1 cellular context compared by ENCODE assay signal in the genomic region with DNA sequence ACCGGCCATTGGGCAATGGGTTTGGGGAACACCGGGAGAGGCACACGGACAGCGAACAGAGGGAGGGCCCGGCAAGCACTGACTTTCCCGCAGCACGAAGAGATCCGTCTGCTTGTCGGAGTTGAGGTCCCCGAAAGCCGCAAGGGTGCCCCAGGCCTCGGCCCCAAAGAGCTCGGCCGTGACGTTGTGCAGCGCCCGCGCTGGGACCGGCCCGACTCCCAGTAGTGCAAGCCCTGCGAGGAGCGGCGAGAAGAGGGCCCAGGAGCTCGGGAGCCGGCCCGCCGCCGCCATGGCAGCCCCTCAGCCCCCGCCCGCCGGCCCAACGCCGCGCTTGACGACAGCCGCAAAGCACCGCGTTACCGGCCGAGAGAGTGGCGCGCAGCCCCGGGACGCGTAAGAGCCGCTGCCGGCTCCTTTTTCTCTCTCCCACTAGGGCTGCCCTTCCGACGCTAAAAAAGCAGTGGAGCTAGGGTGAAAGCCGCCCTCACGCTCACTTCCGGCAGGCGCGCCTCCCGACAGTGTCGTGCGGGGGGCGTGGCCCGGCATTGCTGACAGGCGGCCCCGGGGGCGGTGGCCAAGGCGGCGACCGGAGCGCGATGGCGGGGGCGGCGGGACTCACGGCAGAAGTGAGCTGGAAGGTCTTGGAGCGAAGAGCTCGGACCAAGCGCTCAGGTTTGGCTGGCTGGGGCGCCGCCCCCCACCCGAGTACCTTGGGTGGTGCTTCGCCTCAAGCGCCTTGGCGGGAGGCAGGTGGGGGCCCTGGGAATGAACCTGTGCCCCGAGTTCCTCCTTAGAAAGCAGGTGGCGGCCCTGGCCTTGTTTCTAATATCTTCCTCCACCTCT.
TF ChIP-seq lines count a peak whose summit lies in the region.

Gene ITFG1 (minus strand): TSS at position 309 of the 843 bp plus-strand sequence. CDS start 18 bp downstream, at position 291.
Gene PHKB (plus strand): TSS at position 577 of the 843 bp plus-strand sequence. CDS start 20 bp downstream, at position 597.

TF ChIP-seq in HepG2, 621 proteins besides CTCF, POLR2A, EP300 and RAD21 (continued from another document and continues in another):
- TF ChIP-seq, protein P1, sequence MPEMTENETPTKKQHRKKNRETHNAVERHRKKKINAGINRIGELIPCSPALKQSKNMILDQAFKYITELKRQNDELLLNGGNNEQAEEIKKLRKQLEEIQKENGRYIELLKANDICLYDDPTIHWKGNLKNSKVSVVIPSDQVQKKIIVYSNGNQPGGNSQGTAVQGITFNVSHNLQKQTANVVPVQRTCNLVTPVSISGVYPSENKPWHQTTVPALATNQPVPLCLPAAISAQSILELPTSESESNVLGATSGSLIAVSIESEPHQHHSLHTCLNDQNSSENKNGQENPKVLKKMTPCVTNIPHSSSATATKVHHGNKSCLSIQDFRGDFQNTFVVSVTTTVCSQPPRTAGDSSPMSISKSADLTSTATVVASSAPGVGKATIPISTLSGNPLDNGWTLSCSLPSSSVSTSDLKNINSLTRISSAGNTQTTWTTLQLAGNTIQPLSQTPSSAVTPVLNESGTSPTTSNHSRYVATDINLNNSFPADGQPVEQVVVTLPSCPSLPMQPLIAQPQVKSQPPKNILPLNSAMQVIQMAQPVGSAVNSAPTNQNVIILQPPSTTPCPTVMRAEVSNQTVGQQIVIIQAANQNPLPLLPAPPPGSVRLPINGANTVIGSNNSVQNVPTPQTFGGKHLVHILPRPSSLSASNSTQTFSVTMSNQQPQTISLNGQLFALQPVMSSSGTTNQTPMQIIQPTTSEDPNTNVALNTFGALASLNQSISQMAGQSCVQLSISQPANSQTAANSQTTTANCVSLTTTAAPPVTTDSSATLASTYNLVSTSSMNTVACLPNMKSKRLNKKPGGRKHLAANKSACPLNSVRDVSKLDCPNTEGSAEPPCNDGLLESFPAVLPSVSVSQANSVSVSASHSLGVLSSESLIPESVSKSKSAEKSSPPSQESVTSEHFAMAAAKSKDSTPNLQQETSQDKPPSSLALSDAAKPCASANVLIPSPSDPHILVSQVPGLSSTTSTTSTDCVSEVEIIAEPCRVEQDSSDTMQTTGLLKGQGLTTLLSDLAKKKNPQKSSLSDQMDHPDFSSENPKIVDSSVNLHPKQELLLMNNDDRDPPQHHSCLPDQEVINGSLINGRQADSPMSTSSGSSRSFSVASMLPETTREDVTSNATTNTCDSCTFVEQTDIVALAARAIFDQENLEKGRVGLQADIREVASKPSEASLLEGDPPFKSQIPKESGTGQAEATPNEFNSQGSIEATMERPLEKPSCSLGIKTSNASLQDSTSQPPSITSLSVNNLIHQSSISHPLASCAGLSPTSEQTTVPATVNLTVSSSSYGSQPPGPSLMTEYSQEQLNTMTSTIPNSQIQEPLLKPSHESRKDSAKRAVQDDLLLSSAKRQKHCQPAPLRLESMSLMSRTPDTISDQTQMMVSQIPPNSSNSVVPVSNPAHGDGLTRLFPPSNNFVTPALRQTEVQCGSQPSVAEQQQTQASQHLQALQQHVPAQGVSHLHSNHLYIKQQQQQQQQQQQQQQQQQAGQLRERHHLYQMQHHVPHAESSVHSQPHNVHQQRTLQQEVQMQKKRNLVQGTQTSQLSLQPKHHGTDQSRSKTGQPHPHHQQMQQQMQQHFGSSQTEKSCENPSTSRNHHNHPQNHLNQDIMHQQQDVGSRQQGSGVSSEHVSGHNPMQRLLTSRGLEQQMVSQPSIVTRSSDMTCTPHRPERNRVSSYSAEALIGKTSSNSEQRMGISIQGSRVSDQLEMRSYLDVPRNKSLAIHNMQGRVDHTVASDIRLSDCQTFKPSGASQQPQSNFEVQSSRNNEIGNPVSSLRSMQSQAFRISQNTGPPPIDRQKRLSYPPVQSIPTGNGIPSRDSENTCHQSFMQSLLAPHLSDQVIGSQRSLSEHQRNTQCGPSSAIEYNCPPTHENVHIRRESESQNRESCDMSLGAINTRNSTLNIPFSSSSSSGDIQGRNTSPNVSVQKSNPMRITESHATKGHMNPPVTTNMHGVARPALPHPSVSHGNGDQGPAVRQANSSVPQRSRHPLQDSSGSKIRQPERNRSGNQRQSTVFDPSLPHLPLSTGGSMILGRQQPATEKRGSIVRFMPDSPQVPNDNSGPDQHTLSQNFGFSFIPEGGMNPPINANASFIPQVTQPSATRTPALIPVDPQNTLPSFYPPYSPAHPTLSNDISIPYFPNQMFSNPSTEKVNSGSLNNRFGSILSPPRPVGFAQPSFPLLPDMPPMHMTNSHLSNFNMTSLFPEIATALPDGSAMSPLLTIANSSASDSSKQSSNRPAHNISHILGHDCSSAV (CRISPR knock-in tag; IDR thresholded peaks at IDR 0.05; ENCODE audit: borderline replicate concordance): peak; percentile 79
- TF ChIP-seq RCOR2 (CRISPR knock-in tag; IDR thresholded peaks at IDR 0.05) (no peak), PHF20 (CRISPR knock-in tag; IDR thresholded peaks at IDR 0.05) (peak; percentile 92), HNF1A (IDR thresholded peaks at IDR 0.05; ENCODE audit: low read depth) (no peak), HNF1A (CRISPR knock-in tag; IDR thresholded peaks at IDR 0.05; ENCODE audit: borderline replicate concordance) (peak; percentile 44), SIN3B (IDR thresholded peaks at IDR 0.05; ENCODE audit: low read length) (0 out of 2 replicates have a peak, but pooled peaks have one; percentile 45), ZNF224 (CRISPR knock-in tag; IDR thresholded peaks at IDR 0.05) (peak; percentile 95), RAD51 (IDR thresholded peaks at IDR 0.05; ENCODE audit: borderline replicate concordance) (no peak), ZNF138 (CRISPR knock-in tag; IDR thresholded peaks at IDR 0.05; ENCODE audit: low read depth) (peak; percentile 22; the same call in 1 of the 2 replicates), ZNF33A (CRISPR knock-in tag; IDR thresholded peaks at IDR 0.05; ENCODE audit: borderline replicate concordance) (no peak; the same call in none of the 2 replicates), FOXJ3 (CRISPR knock-in tag; IDR thresholded peaks at IDR 0.05; ENCODE audit: borderline replicate concordance) (no peak), ZNF598 (CRISPR knock-in tag; IDR thresholded peaks at IDR 0.05; ENCODE audit: borderline replicate concordance) (0 out of 2 replicates have a peak, but pooled peaks have one; percentile 57), BCL3 (CRISPR knock-in tag; IDR thresholded peaks at IDR 0.05) (peak; percentile 70; the same call in 1 of the 2 replicates), PCBP2 (optimal IDR thresholded peaks at IDR 0.05; ENCODE audit: low read depth, low read length, poor library complexity, severe bottlenecking) (no peak), FOXP1 (IDR thresholded peaks at IDR 0.05) (no peak), FOXP1 (CRISPR knock-in tag; IDR thresholded peaks at IDR 0.05) (0 out of 2 replicates have a peak, but pooled peaks have one; percentile 6), FOXK2 (IDR thresholded peaks at IDR 0.05) (no peak), SKI (IDR thresholded peaks at IDR 0.05; ENCODE audit: partially characterized antibody) (peak; percentile 74), PLRG1 (conservative IDR thresholded peaks at IDR 0.05) (no peak), PRPF4 (IDR thresholded peaks at IDR 0.05; ENCODE audit: low read depth, low read length, poor library complexity, severe bottlenecking) (no peak), JUNB (CRISPR knock-in tag; IDR thresholded peaks at IDR 0.05; ENCODE audit: borderline replicate concordance) (no peak), ZNF431 (CRISPR knock-in tag; IDR thresholded peaks at IDR 0.05; ENCODE audit: borderline replicate concordance, low read depth) (no peak), ZNF546 (CRISPR knock-in tag; conservative IDR thresholded peaks at IDR 0.05) (peak; percentile 94), TGIF2 (CRISPR knock-in tag; IDR thresholded peaks at IDR 0.05) (peak; percentile 91; the same call in 1 of the 2 replicates), TOPORS (CRISPR knock-in tag; IDR thresholded peaks at IDR 0.05) (no peak), RBFOX2 (IDR thresholded peaks at IDR 0.05; ENCODE audit: low read depth, low read length) (peak; percentile 97), ZFP41 (CRISPR knock-in tag; IDR thresholded peaks at IDR 0.05; ENCODE audit: borderline replicate concordance) (no peak), ZNF136 (CRISPR knock-in tag; IDR thresholded peaks at IDR 0.05; ENCODE audit: low read depth) (peak; percentile 55; the same call in 1 of the 2 replicates), HES4 (CRISPR knock-in tag; IDR thresholded peaks at IDR 0.05; ENCODE audit: borderline replicate concordance) (peak; percentile 69), NCOA1 (CRISPR knock-in tag; IDR thresholded peaks at IDR 0.05) (peak; percentile 95), CREB1 (IDR thresholded peaks at IDR 0.05) (peak; percentile 54), CREB1 (CRISPR knock-in tag; IDR thresholded peaks at IDR 0.05) (0 out of 2 replicates have a peak, but pooled peaks have one; percentile 30), FOXO4 (CRISPR knock-in tag; conservative IDR thresholded peaks at IDR 0.05) (0 out of 2 replicates have a peak, but pooled peaks have one; percentile 86), RBAK (CRISPR knock-in tag; IDR thresholded peaks at IDR 0.05) (no peak; the same call in 1 of the 2 replicates), MED8 (CRISPR knock-in tag; IDR thresholded peaks at IDR 0.05; ENCODE audit: insufficient replicate concordance) (peak; percentile 88), ZSCAN12 (CRISPR knock-in tag; IDR thresholded peaks at IDR 0.05) (peak; percentile 81; the same call in 1 of the 2 replicates)
- TF ChIP-seq, protein P2, sequence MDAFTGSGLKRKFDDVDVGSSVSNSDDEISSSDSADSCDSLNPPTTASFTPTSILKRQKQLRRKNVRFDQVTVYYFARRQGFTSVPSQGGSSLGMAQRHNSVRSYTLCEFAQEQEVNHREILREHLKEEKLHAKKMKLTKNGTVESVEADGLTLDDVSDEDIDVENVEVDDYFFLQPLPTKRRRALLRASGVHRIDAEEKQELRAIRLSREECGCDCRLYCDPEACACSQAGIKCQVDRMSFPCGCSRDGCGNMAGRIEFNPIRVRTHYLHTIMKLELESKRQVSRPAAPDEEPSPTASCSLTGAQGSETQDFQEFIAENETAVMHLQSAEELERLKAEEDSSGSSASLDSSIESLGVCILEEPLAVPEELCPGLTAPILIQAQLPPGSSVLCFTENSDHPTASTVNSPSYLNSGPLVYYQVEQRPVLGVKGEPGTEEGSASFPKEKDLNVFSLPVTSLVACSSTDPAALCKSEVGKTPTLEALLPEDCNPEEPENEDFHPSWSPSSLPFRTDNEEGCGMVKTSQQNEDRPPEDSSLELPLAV (CRISPR knock-in tag; conservative IDR thresholded peaks at IDR 0.05; ENCODE audit: low read depth): no peak
- TF ChIP-seq, protein P3, sequence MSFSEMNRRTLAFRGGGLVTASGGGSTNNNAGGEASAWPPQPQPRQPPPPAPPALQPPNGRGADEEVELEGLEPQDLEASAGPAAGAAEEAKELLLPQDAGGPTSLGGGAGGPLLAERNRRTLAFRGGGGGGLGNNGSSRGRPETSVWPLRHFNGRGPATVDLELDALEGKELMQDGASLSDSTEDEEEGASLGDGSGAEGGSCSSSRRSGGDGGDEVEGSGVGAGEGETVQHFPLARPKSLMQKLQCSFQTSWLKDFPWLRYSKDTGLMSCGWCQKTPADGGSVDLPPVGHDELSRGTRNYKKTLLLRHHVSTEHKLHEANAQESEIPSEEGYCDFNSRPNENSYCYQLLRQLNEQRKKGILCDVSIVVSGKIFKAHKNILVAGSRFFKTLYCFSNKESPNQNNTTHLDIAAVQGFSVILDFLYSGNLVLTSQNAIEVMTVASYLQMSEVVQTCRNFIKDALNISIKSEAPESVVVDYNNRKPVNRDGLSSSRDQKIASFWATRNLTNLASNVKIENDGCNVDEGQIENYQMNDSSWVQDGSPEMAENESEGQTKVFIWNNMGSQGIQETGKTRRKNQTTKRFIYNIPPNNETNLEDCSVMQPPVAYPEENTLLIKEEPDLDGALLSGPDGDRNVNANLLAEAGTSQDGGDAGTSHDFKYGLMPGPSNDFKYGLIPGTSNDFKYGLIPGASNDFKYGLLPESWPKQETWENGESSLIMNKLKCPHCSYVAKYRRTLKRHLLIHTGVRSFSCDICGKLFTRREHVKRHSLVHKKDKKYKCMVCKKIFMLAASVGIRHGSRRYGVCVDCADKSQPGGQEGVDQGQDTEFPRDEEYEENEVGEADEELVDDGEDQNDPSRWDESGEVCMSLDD (CRISPR knock-in tag; IDR thresholded peaks at IDR 0.05; ENCODE audit: borderline replicate concordance): no peak
